ENCODE assay signal across 8 cellular contexts in the genomic region with DNA sequence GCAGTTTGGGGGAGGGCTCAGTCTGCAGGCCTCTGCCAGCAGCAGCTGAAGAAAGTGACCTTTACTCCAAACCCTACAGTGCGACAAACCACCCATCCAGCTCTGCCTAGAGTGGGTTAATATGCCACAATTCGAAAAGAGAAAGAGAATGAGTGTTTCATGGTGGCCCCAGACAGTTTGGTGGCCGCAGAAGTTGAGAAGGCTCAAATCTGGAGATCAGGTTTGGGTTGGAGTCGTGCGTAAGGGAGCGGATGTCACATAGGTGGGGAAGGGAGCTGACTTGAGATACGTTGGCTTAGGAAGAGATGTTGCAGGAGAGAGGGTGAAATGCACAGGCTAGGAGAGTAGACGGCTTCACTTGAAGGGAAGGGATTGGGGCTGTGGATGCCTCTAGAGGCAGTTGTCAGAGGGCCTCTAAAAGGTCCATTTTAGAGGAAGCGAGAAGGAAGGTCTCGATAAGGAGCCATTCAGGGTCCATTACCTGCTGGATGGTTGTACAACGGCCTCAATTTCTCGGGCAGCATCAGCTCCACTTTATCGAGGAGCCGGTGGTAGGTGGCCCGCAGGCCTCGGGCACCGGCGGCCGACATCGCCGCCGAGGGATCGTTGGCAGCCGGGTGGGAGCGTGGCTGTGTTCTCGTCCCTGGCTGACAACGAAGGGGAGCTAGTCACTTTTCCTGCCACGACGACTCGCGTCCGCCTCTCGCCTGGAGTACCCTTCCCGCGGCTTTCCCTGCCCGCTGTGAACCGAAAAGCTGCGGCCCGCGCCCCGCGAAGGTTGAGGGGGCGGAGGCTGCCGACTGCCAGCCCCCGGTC. TPM values are rescaled to one million over a fixed set of nuclear protein-coding genes. Genes with fewer than 3 reads are reported as not detected.
DNase-seq lines count a peak whose midpoint lies in the region; ATAC-seq and TF ChIP-seq lines count a peak whose summit lies in the region.

No MANE protein-coding gene starts in this region.

- DNase-seq in 8988T (peak; percentile 85), NCI-H146 (lab: John Stamatoyannopoulos, UW) (peak; percentile 56), UCSD-AML1 (lab: John Stamatoyannopoulos, UW; ENCODE audit: unreplicated experiment) (peak; percentile 62), lower leg skin (ENCODE audit: low spot score in 2 of 2) (peak in 1 of 2 donors; percentile 85)
- DNase-seq in stimulated activated CD8-positive, alpha-beta memory T cell treated with anti-CD3 and anti-CD28 coated beads, Interleukin-15, amount 100 ng/mL, for 48 hours (ENCODE audit: low read depth in 2 of 2), result peak; percentile 6 to 22

- no peak for TF ChIP-seq POLR2A in lower leg skin (IDR thresholded peaks at IDR 0.05)

- TF ChIP-seq CTCF in GM12875 (IDR thresholded peaks at IDR 0.05; ENCODE audit: borderline replicate concordance, insufficient read depth, low read depth, low read length) (no peak), lower leg skin (IDR thresholded peaks at IDR 0.05) (no peak)

- 0% methylated on average over 23 to 25 of the region's 45 CpGs for WGBS in lower leg skin, 2 donors

- ATAC-seq in HG02759 (IDR thresholded peaks at IDR 0.05; ENCODE audit: unreplicated experiment), result peak; percentile 3

- H3K27ac ChIP-seq in cingulate gyrus (ENCODE audit: low read depth, low read length), result peak overlapping the region; percentile 99

- peak overlapping the region; percentile 87 for H3K4me3 ChIP-seq in GM12875 (ENCODE audit: low read depth, low read length)
- peak overlapping the region; percentile 55 for H3K4me3 ChIP-seq in lower leg skin (ENCODE audit: low read depth, poor library complexity, severe bottlenecking)

- intact Hi-C loops in lower leg skin (cut with DNase I; ENCODE audit: low total_unique reads), result no loop called here

RNA-seq across cellular contexts. Expression of a gene that starts 1.0 kb away (rescaled TPM):
- 10 to 100 TPM; 31.9 to 57.7 (median 50.4) TPM for total RNA-seq in lower leg skin

RNA-seq across cellular contexts. Expression of a gene that starts 1.4 kb away (rescaled TPM):
- 10 to 100 TPM; 12.1 to 33.7 (median 26.0) TPM for total RNA-seq in lower leg skin

RNA-seq across cellular contexts. Expression of a gene that starts 21.5 kb away (rescaled TPM):
- under 1 TPM in 2 of 4 donors, not detected in 2; 0.07 to 0.10 TPM for total RNA-seq in lower leg skin
